Comparison of ENCODE assay signal across 8 cellular contexts in the genomic region with DNA sequence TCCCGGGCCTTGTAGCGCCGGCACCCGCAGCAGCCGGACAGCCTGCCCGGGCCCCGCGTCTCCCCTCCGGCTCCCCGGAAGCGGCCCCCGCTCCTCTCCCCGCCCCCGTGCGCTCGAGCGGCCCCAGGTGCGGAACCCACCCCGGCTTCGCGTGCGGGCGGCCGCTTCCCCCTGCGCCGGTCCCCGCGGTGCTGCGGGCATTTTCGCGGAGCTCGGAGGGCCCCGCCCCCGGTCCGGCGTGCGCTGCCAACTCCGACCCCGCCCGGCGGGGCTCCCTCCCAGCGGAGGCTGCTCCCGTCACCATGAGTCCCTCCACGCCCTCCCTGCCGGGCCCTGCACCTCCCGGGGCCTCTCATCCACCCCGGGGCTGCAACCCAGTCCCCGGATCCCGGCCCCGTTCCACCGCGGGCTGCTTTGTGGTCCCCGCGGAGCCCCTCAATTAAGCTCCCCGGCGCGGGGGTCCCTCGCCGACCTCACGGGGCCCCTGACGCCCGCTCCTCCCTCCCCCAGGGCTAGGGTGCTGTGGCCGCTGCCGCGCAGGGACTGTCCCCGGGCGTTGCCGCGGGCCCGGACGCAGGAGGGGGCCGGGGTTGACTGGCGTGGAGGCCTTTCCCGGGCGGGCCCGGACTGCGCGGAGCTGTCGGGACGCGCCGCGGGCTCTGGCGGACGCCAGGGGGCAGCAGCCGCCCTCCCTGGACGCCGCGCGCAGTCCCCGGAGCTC.
DNase-seq lines count a peak whose midpoint lies in the region; ATAC-seq and TF ChIP-seq lines count a peak whose summit lies in the region.

No MANE protein-coding gene starts in this region.

- H3K4me3 ChIP-seq in DOHH2 (ENCODE audit: low read length) (peak overlapping the region; percentile 76), IMR-90 (ENCODE audit: insufficient read depth, low read depth, low read length) (peak overlapping the region; percentile 91), vagina (peak overlapping the region; percentile 64 to 84)

- H3K9me1 ChIP-seq in IMR-90 (ENCODE audit: insufficient read depth, low read length), result no peaks in the 10 kb centered on the region

- H3K36me3 ChIP-seq in DOHH2 (ENCODE audit: control insufficient read depth, low read length), result peaks cover 23% of the 10 kb centered on the region
- peaks cover 2% of the 10 kb centered on the region; the same call in 1 of the 2 replicates for H3K36me3 ChIP-seq in IMR-90 (ENCODE audit: control insufficient read depth, insufficient read depth, low read length)
- no peaks in the 10 kb centered on the region for H3K36me3 ChIP-seq in vagina

- H3K9me3 ChIP-seq in DOHH2 (ENCODE audit: control insufficient read depth, insufficient read depth, low read length), result no peaks in the 10 kb centered on the region
- no peaks in the 10 kb centered on the region for H3K9me3 ChIP-seq in IMR-90 (ENCODE audit: control insufficient read depth, insufficient read depth, low read length)
- no peaks in the 10 kb centered on the region for H3K9me3 ChIP-seq in vagina

- DNase-seq in IMR-90 (peak; percentile 77), SK-MEL-5 (ENCODE audit: low read depth, low spot score) (peak; percentile 58), cardiac septum (ENCODE audit: low spot score) (peak; percentile 91), putamen (ENCODE audit: low spot score) (peak; percentile 19), vagina (ENCODE audit: extremely low spot score in 2 of 2) (peak in 1 of 2 donors; percentile 88)
- peak; percentile 82 for DNase-seq in activated naive CD4-positive, alpha-beta T cell treated with anti-CD3 and anti-CD28 coated beads, Interleukin-2, amount 50 U/mL, for 16 hours

- peak overlapping the region; percentile 86 for H3K23ac ChIP-seq in IMR-90 (ENCODE audit: low read depth, low read length)

- peak overlapping the region; percentile 89 for H2BK120ac ChIP-seq in IMR-90 (ENCODE audit: low read depth, low read length)

- H3K79me1 ChIP-seq in IMR-90 (ENCODE audit: low read depth in 1 of 2, low read length in 2 of 2), result peaks cover 0 to 14% of the 10 kb centered on the region in 2 experiments; a peak in 2 of 4 replicates

- H3F3A ChIP-seq in DOHH2 (ENCODE audit: control insufficient read depth, insufficient read depth), result peaks cover 37% of the 10 kb centered on the region

- H3K4ac ChIP-seq in IMR-90 (ENCODE audit: low read depth, low read length), result peak overlapping the region; percentile 97

- peaks cover 63% of the 10 kb centered on the region for H3K79me2 ChIP-seq in DOHH2 (ENCODE audit: control insufficient read depth, low read length)

- TF ChIP-seq CTCF in DOHH2 (IDR thresholded peaks at IDR 0.05; ENCODE audit: low read depth, low read length, poor library complexity, severe bottlenecking) (peak; percentile 73), IMR-90 (conservative IDR thresholded peaks at IDR 0.05; ENCODE audit: low read depth, low read length) (peak; percentile 94), vagina (IDR thresholded peaks at IDR 0.05) (peak; percentile 62 to 92 (median 66))

- H3K18ac ChIP-seq in IMR-90 (ENCODE audit: low read depth, low read length), result peak overlapping the region; percentile 80; the same call in 1 of the 2 replicates

- in situ Hi-C loops in IMR-90 (cut with MboI; ENCODE audit: low sequenced_read_pairs), result loop anchor here (5.0 to 10.0 kb wide), 4 partner anchors 318 to 1045 kb away; no protein-coding TSS in a partner anchor
- in situ Hi-C loops in SK-MEL-5 (cut with HindIII; ENCODE audit: low pct_unique_long_range_greater_than_20kb, low sequenced_read_pairs), result no loop called here

- H4K20me1 ChIP-seq in DOHH2 (ENCODE audit: control insufficient read depth, insufficient read depth, low read depth, low read length) (peaks cover 12% of the 10 kb centered on the region; the same call in 1 of the 2 replicates), IMR-90 (ENCODE audit: insufficient read depth, low read length) (peaks cover 17% of the 10 kb centered on the region)

- H3K9me2 ChIP-seq in DOHH2 (replicated peaks; ENCODE audit: control insufficient read depth, low read length), result no peaks in the 10 kb centered on the region

- H2AFZ ChIP-seq in IMR-90 (replicated peaks; ENCODE audit: low read length, poor library complexity), result peak overlapping the region; percentile 92

- 0% methylated on average over 20 of the region's 91 CpGs; no CpG with 5 or more reads in 1 of the 2 experiments for WGBS in IMR-90 (ENCODE audit: extremely low coverage in 2 of 2, insufficient read length in 1 of 2), 2 experiments

- CTCF ChIA-PET in IMR-90 (lab: Yijun Ruan, JAX), result interaction anchor here (0.6 to 1.6 kb wide), 10 partner anchors 76 to 1053 kb away, joined by 3 to 6 read pairs (median 3); no protein-coding TSS in a partner anchor

- TF ChIP-seq POLR2A in IMR-90 (IDR thresholded peaks at IDR 0.05; ENCODE audit: low read depth, low read length) (no peak; the same call in 1 of the 2 replicates), vagina (IDR thresholded peaks at IDR 0.05) (no peak)

- intact Hi-C loops in IMR-90 (cut with micrococcal nuclease) (loop anchor here (1.0 to 5.0 kb wide), 11 partner anchors 58 to 1138 kb away; no protein-coding TSS in a partner anchor), cardiac septum (cut with DNase I) (loop anchor here (2.0 to 10.0 kb wide), 8 partner anchors 142 to 1045 kb away; no protein-coding TSS in a partner anchor), vagina (cut with DNase I) (loop anchor here (5.0 kb wide), 2 partner anchors 92 to 953 kb away; no protein-coding TSS in a partner anchor)

- H4K91ac ChIP-seq in IMR-90 (ENCODE audit: insufficient read depth, low read depth, low read length), result peak overlapping the region; percentile 78

- H3K27ac ChIP-seq in DOHH2 (ENCODE audit: low read depth, low read length) (peak overlapping the region; percentile 84), IMR-90 (ENCODE audit: insufficient read depth, low read length) (peak overlapping the region; percentile 99), vagina (peak overlapping the region; percentile 90)

- dilution Hi-C loops in IMR-90 (cut with HindIII; ENCODE audit: low sequenced_read_pairs, unreplicated experiment), result no loop called here

- BruUV-seq in IMR-90 (replicated peaks; lab: Mats Ljungman, UMichigan), result no TSS peak

- H4K5ac ChIP-seq in IMR-90 (ENCODE audit: low read depth, low read length), result peak overlapping the region; percentile 69; the same call in 1 of the 2 replicates

- H3K4me2 ChIP-seq in DOHH2 (ENCODE audit: low read length) (peak overlapping the region; percentile 79), IMR-90 (ENCODE audit: low read depth, low read length) (peak overlapping the region; percentile 90)

- H4K8ac ChIP-seq in IMR-90 (ENCODE audit: low read depth in 2 of 2, low read length in 2 of 2), result peak overlapping the region; percentile 73 to 75; a peak in 3 of 4 replicates

- H2AK5ac ChIP-seq in IMR-90 (ENCODE audit: low read depth, low read length), result peak overlapping the region; percentile 45; the same call in 1 of the 2 replicates

- peak; percentile 92 for TF ChIP-seq RAD21 in IMR-90 (IDR thresholded peaks at IDR 0.05; ENCODE audit: low read length)

- no peak overlapping the region for H2BK15ac ChIP-seq in IMR-90 (ENCODE audit: low read depth, low read length)

- H3K9ac ChIP-seq in IMR-90 (ENCODE audit: low read depth, low read length), result peak overlapping the region; percentile 97

- H3K4me1 ChIP-seq in DOHH2 (ENCODE audit: control insufficient read depth, low read length), result peaks cover 21% of the 10 kb centered on the region
- H3K4me1 ChIP-seq in IMR-90 (ENCODE audit: control insufficient read depth, insufficient read depth, low read length), result no peaks in the 10 kb centered on the region
- peaks cover 16% of the 10 kb centered on the region for H3K4me1 ChIP-seq in vagina

- H2BK5ac ChIP-seq in IMR-90 (ENCODE audit: low read depth, low read length, poor library complexity, severe bottlenecking), result peak overlapping the region; percentile 96

- peak overlapping the region; percentile 80 for H3K56ac ChIP-seq in IMR-90 (ENCODE audit: extremely low read depth, insufficient read depth, low read length)

- H2BK20ac ChIP-seq in IMR-90 (ENCODE audit: low read depth, low read length), result peak overlapping the region; percentile 17; the same call in 1 of the 2 replicates

- POLR2A ChIA-PET in IMR-90 (lab: Charles Lee; ENCODE audit: unreplicated experiment), result interaction anchor here (0.6 to 2.3 kb wide), 6 partner anchors 315 to 951 kb away, joined by 3 to 13 read pairs (median 4); no protein-coding TSS in a partner anchor

- peak; percentile 43 for ATAC-seq in GM21528 (IDR thresholded peaks at IDR 0.05; ENCODE audit: low FRiP score, unreplicated experiment)
- peak; percentile 59 for ATAC-seq in IMR-90 (ENCODE audit: low read depth)

- peak overlapping the region; percentile 98 for H2AK9ac ChIP-seq in IMR-90 (replicated peaks; ENCODE audit: low read depth, low read length, poor library complexity)

- peak overlapping the region; percentile 73 for H3K14ac ChIP-seq in IMR-90 (replicated peaks; ENCODE audit: low read depth, low read length)

- no peaks in the 10 kb centered on the region for H3K27me3 ChIP-seq in DOHH2 (ENCODE audit: control insufficient read depth, low read length)
- no peaks in the 10 kb centered on the region for H3K27me3 ChIP-seq in IMR-90 (ENCODE audit: control insufficient read depth, insufficient read depth, low read length)
- no peaks in the 10 kb centered on the region for H3K27me3 ChIP-seq in vagina

TF ChIP-seq in IMR-90, 13 proteins besides CTCF, POLR2A, EP300 and RAD21 (continues in another document):
- peak; percentile 88 for TF ChIP-seq SMC3 (IDR thresholded peaks at IDR 0.05; ENCODE audit: low read depth, low read length)
- TF ChIP-seq NFE2L2 (IDR thresholded peaks at IDR 0.05; ENCODE audit: low read depth, low read length), result no peak
- TF ChIP-seq, protein P1, sequence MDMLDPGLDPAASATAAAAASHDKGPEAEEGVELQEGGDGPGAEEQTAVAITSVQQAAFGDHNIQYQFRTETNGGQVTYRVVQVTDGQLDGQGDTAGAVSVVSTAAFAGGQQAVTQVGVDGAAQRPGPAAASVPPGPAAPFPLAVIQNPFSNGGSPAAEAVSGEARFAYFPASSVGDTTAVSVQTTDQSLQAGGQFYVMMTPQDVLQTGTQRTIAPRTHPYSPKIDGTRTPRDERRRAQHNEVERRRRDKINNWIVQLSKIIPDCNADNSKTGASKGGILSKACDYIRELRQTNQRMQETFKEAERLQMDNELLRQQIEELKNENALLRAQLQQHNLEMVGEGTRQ (IDR thresholded peaks at IDR 0.05; ENCODE audit: low read depth, low read length), result no peak
- TF ChIP-seq BHLHE40 (IDR thresholded peaks at IDR 0.05; ENCODE audit: low read depth, low read length), result peak; percentile 8; the same call in 1 of the 2 replicates
- TF ChIP-seq CHD1 (IDR thresholded peaks at IDR 0.05; ENCODE audit: low read depth, low read length), result peak; percentile 71; the same call in 1 of the 2 replicates
- TF ChIP-seq MXI1 (IDR thresholded peaks at IDR 0.05; ENCODE audit: borderline replicate concordance, low read depth, low read length), result peak; percentile 59; the same call in 1 of the 2 replicates
- TF ChIP-seq FOS (IDR thresholded peaks at IDR 0.05; ENCODE audit: low read depth, low read length), result no peak
- no peak for TF ChIP-seq CEBPB (IDR thresholded peaks at IDR 0.05; ENCODE audit: low read depth, low read length)
- TF ChIP-seq MAFK (IDR thresholded peaks at IDR 0.05; ENCODE audit: low read depth, low read length), result no peak
- TF ChIP-seq RCOR1 (IDR thresholded peaks at IDR 0.05; ENCODE audit: insufficient replicate concordance, low read length), result no peak
